Comparison of ENCODE assay signal across 11 cellular contexts in genomic region chr1:37449936-37450335, GRCh38. TPM values are rescaled to one million over a fixed set of nuclear protein-coding genes. Genes with fewer than 3 reads are reported as not detected.
A peak's percentile ranks its signal among the peaks of the same experiment; 100 is the strongest.
DNase-seq lines count a peak whose midpoint lies in the region; ATAC-seq and TF ChIP-seq lines count a peak whose summit lies in the region.
"Had no signal": no experiment of that assay in that cellular context is flagged by ENCODE, and none has a peak within 500 bp of the region (broad histone marks: within the 10 kb centered on the region; RNA-seq: fewer than 3 reads in every experiment).

No MANE protein-coding gene starts in this region.

- H2BK120ac ChIP-seq in mesendoderm (ENCODE audit: low read depth, low read length): no peak overlapping the region

- H3K36me3 ChIP-seq in OCI-LY3 (replicated peaks; ENCODE audit: low read depth, low read length) (no peaks in the 10 kb centered on the region), mesendoderm (ENCODE audit: control insufficient read depth, insufficient read depth, low read length) (no peaks in the 10 kb centered on the region)

- H3K4me2 ChIP-seq in OCI-LY3 (ENCODE audit: low read length) (peak overlapping the region; percentile 37; the same call in 1 of the 2 replicates), mesendoderm (ENCODE audit: low read length) (no peak overlapping the region)

- WGBS in mesendoderm (ENCODE audit: extremely low coverage, insufficient coverage, low lambda C conversion rate): no CpG with 5 or more reads among the region's 5 CpGs

- DNase-seq in activated effector memory CD4-positive, alpha-beta T cell treated with Interleukin-2 at 50 U/mL for 16 hours: peak; percentile 3
- DNase-seq in activated effector memory CD4-positive, alpha-beta T cell treated with anti-CD3 and anti-CD28 coated beads, Interleukin-2, amount 50 U/mL, for 16 hours: no peak
- DNase-seq in amniotic epithelial cell (ENCODE audit: low read depth) (peak; percentile 11), NCI-H2171 treated with DMSO at 0.1 percent for 48 hours (lab: John Stamatoyannopoulos, UW) (no peak), mesendoderm (no peak), Right ventricle myocardium superior (no peak)
- peak; percentile 46 for DNase-seq in stimulated activated naive CD8-positive, alpha-beta T cell treated with anti-CD3 and anti-CD28 coated beads, Interleukin-15, Interleukin-2, amounts not matched to agents 100 U/mL and 50 U/mL, for 24 hours
- DNase-seq: glutamatergic neuron, mesenchymal stem cell had no signal

- no peak overlapping the region for H4K8ac ChIP-seq in mesendoderm (ENCODE audit: low read depth, low read length)

- H3K4me1 ChIP-seq in OCI-LY3 (ENCODE audit: low read length) (peaks cover 8% of the 10 kb centered on the region), mesendoderm (ENCODE audit: control insufficient read depth, low read depth, low read length) (peaks cover 9% of the 10 kb centered on the region)

- H3K79me1 ChIP-seq in mesendoderm (ENCODE audit: low read length): no peaks in the 10 kb centered on the region

- intact Hi-C loops in Right ventricle myocardium superior (cut with DNase I): loop anchor here (5.0 to 10.0 kb wide), 2 partner anchors 37 to 235 kb away; no protein-coding TSS in a partner anchor

- H2BK5ac ChIP-seq in mesendoderm (ENCODE audit: low read length): no peak overlapping the region

- no peak overlapping the region for H3K23ac ChIP-seq in mesendoderm (ENCODE audit: low read length)

- H3K4me3 ChIP-seq in OCI-LY3 (ENCODE audit: low read length) (no peak overlapping the region), mesendoderm (ENCODE audit: low read length) (no peak overlapping the region)

- H2AK5ac ChIP-seq in mesendoderm (ENCODE audit: low read length): no peak overlapping the region

- no peak overlapping the region for H2BK15ac ChIP-seq in mesendoderm (replicated peaks; ENCODE audit: low read depth)

- no peak overlapping the region for H3K4ac ChIP-seq in mesendoderm (ENCODE audit: low read depth, low read length)

- TF ChIP-seq CTCF in OCI-LY3 (IDR thresholded peaks at IDR 0.05; ENCODE audit: low read depth, low read length): no peak

- no peak overlapping the region for H4K5ac ChIP-seq in mesendoderm (ENCODE audit: low read length)

- H3K79me2 ChIP-seq in OCI-LY3 (ENCODE audit: low read length): no peaks in the 10 kb centered on the region
- no peaks in the 10 kb centered on the region for H3K79me2 ChIP-seq in mesendoderm (ENCODE audit: control insufficient read depth, insufficient read depth, low read length)

- no peak overlapping the region for H3K27ac ChIP-seq in OCI-LY3 (ENCODE audit: low read length)
- H3K27ac ChIP-seq in mesendoderm (ENCODE audit: low read depth, low read length): no peak overlapping the region

- no peak overlapping the region for H2AFZ ChIP-seq in OCI-LY3 (ENCODE audit: low read depth, low read length)

- no peaks in the 10 kb centered on the region for H3K9me3 ChIP-seq in OCI-LY3 (ENCODE audit: insufficient read depth, low read length)

- H3K9ac ChIP-seq in OCI-LY3 (ENCODE audit: low read length) (no peak overlapping the region), mesendoderm (ENCODE audit: low read length) (no peak overlapping the region)

- no peaks in the 10 kb centered on the region for H4K20me1 ChIP-seq in OCI-LY3 (ENCODE audit: insufficient read depth, low read length)

- H3K18ac ChIP-seq in mesendoderm (ENCODE audit: low read length): no peak overlapping the region

- no peak overlapping the region for H3K56ac ChIP-seq in mesendoderm (ENCODE audit: low read length)

- H3K27me3 ChIP-seq in OCI-LY3 (ENCODE audit: low read depth, low read length): no peaks in the 10 kb centered on the region
- H3K27me3 ChIP-seq in mesendoderm (ENCODE audit: insufficient read depth, low read length, poor library complexity): no peaks in the 10 kb centered on the region

- peak; percentile 28 for ATAC-seq in stimulated activated naive CD8-positive, alpha-beta T cell treated with anti-CD3 and anti-CD28 coated beads, Interleukin-15, Interleukin-2, amounts not matched to agents 100 U/mL and 50 U/mL, for 24 hours
- no peak for ATAC-seq in Right ventricle myocardium superior (ENCODE audit: poor library complexity)
- ATAC-seq: HCT116 had no signal

RNA-seq across cellular contexts. Expression of gene ZC3H12A, which starts 24.4 kb away (rescaled TPM):
- 5.6 TPM for polyA plus RNA-seq in mesendoderm (2013, experiment 1 of 2)
- 6.0 TPM for polyA plus RNA-seq in mesendoderm (2013, experiment 2 of 2)
- 4.2 TPM for total RNA-seq in Right ventricle myocardium superior

Comparison
In these comparisons a context has a peak if more than half of its experiments do, and no peak if none do; other contexts are left out.
1. DNase-seq: peak in activated effector memory CD4-positive, alpha-beta T cell treated with Interleukin-2 at 50 U/mL for 16 hours (single experiment), amniotic epithelial cell (single experiment) and stimulated activated naive CD8-positive, alpha-beta T cell treated with anti-CD3 and anti-CD28 coated beads, Interleukin-15, Interleukin-2, amounts not matched to agents 100 U/mL and 50 U/mL, for 24 hours (single experiment); none in activated effector memory CD4-positive, alpha-beta T cell treated with anti-CD3 and anti-CD28 coated beads, Interleukin-2, amount 50 U/mL, for 16 hours (single experiment), NCI-H2171 treated with DMSO at 0.1 percent for 48 hours (single experiment), mesendoderm (single experiment) and Right ventricle myocardium superior (single experiment).